ENCODE assay signal across 8 cellular contexts in genomic region chr18:61894751-61895524, GRCh38. TPM values are rescaled to one million over a fixed set of nuclear protein-coding genes. Genes with fewer than 3 reads are reported as not detected.
DNase-seq lines count a peak whose midpoint lies in the region; ATAC-seq lines count a peak whose summit lies in the region.

No MANE protein-coding gene starts in this region.

- no peaks in the 10 kb centered on the region for H3K36me3 Mint-ChIP-seq in IgD-negative memory B cell
- H3K36me3 Mint-ChIP-seq in naive thymus-derived CD4-positive, alpha-beta T cell = no peaks in the 10 kb centered on the region

- no peaks in the 10 kb centered on the region for H3K9me3 ChIP-seq in duodenal mucosa (ENCODE audit: control insufficient read depth in 1 of 2, low read length in 2 of 2)
- H3K9me3 ChIP-seq in naive thymus-derived CD4-positive, alpha-beta T cell (ENCODE audit: control insufficient read depth in 2 of 3, low read length in 3 of 3) = no peaks in the 10 kb centered on the region

- POLR2A ChIA-PET in naive thymus-derived CD4-positive, alpha-beta T cell (lab: Charles Lee) = no interaction called here

- peaks cover 35% of the 10 kb centered on the region for H3K27me3 Mint-ChIP-seq in IgD-negative memory B cell
- peaks cover 23 to 72% (median 44%) of the 10 kb centered on the region in 5 donors for H3K27me3 Mint-ChIP-seq in naive thymus-derived CD4-positive, alpha-beta T cell

- H3K4me1 Mint-ChIP-seq in IgD-negative memory B cell = peaks cover 5 to 11% (median 8%) of the 10 kb centered on the region in 3 donors
- peaks cover 9 to 16% (median 13%) of the 10 kb centered on the region in 7 donors for H3K4me1 Mint-ChIP-seq in naive thymus-derived CD4-positive, alpha-beta T cell

- H3K27ac Mint-ChIP-seq in IgD-negative memory B cell = peak overlapping the region in 1 of 3 donors; percentile 59
- H3K27ac Mint-ChIP-seq in naive thymus-derived CD4-positive, alpha-beta T cell = no peak overlapping the region

- intact Hi-C loops in naive thymus-derived CD4-positive, alpha-beta T cell (cut with micrococcal nuclease) = loop anchor here (1.0 to 10.0 kb wide), 9 partner anchors 52 to 1470 kb away; partner anchors contain the start of genes KDSR (in 1 of the 2), PHLPP1 (in 1 of the 2), PIGN (in 1 of the 2) and RELCH (in 1 of the 2)

- H3K4me3 ChIP-seq in duodenal mucosa (ENCODE audit: low read depth in 1 of 2, low read length in 2 of 2) = peak overlapping the region; percentile 58 to 66
- H3K4me3 ChIP-seq in naive thymus-derived CD4-positive, alpha-beta T cell (ENCODE audit: low read length) = no peak overlapping the region

- peaks cover 0 to 7% of the 10 kb centered on the region in 2 donors for H3K36me3 ChIP-seq in duodenal mucosa (ENCODE audit: control insufficient read depth in 1 of 2, insufficient read depth in 2 of 2, low read length in 2 of 2)
- H3K36me3 ChIP-seq in naive thymus-derived CD4-positive, alpha-beta T cell (ENCODE audit: control insufficient read depth in 2 of 3, insufficient read depth in 3 of 3, low read length in 3 of 3) = no peaks in the 10 kb centered on the region

- peak overlapping the region in 1 of 2 donors; percentile 42 for H3K9ac ChIP-seq in duodenal mucosa (ENCODE audit: low read depth in 1 of 2, low read length in 2 of 2)

- no peak for ATAC-seq in naive thymus-derived CD4-positive, alpha-beta T cell
- ATAC-seq in HG02571 (IDR thresholded peaks at IDR 0.05; ENCODE audit: unreplicated experiment) (no peak), HG02870 (IDR thresholded peaks at IDR 0.05; ENCODE audit: unreplicated experiment) (no peak)

- H3K4me1 ChIP-seq in duodenal mucosa (ENCODE audit: control insufficient read depth in 1 of 2, insufficient read depth in 2 of 2, low read length in 2 of 2) = peaks cover 4 to 23% of the 10 kb centered on the region in 2 donors
- H3K4me1 ChIP-seq in naive thymus-derived CD4-positive, alpha-beta T cell (ENCODE audit: control insufficient read depth in 2 of 2, insufficient read depth in 2 of 2, low read length in 2 of 2) = peaks cover 4 to 5% of the 10 kb centered on the region in 2 donors

- CTCF ChIA-PET in naive thymus-derived CD4-positive, alpha-beta T cell (lab: Charles Lee) = no interaction called here

- peak overlapping the region; percentile 16 to 86 (median 75) for H3K4me3 Mint-ChIP-seq in IgD-negative memory B cell
- peak overlapping the region; percentile 58 to 97 (median 82) for H3K4me3 Mint-ChIP-seq in naive thymus-derived CD4-positive, alpha-beta T cell

- DNase-seq in AG08395 (ENCODE audit: low spot score) = peak; percentile 7
- DNase-seq in naive thymus-derived CD4-positive, alpha-beta T cell = peak in 1 of 9 donors; percentile 0
- DNase-seq in 8988T = no peak
- DNase-seq in NCI-H2107 treated with DMSO at 0.1 percent for 48 hours (lab: John Stamatoyannopoulos, UW; ENCODE audit: unreplicated experiment) = no peak

- H3K9me3 Mint-ChIP-seq in IgD-negative memory B cell = peaks cover 0 to 2% (median 0%) of the 10 kb centered on the region in 3 donors
- H3K9me3 Mint-ChIP-seq in naive thymus-derived CD4-positive, alpha-beta T cell = peaks cover 0 to 1% (median 0%) of the 10 kb centered on the region in 11 donors

- peaks cover 0 to 4% of the 10 kb centered on the region in 2 donors for H3K27me3 ChIP-seq in duodenal mucosa (ENCODE audit: control insufficient read depth in 1 of 2, insufficient read depth in 2 of 2, low read length in 2 of 2)
- peaks cover 0 to 5% of the 10 kb centered on the region in 2 donors for H3K27me3 ChIP-seq in naive thymus-derived CD4-positive, alpha-beta T cell (ENCODE audit: control insufficient read depth in 2 of 2, insufficient read depth in 2 of 2, low read length in 2 of 2)

- H3K27ac ChIP-seq in duodenal mucosa (ENCODE audit: low read depth, low read length) = no peak overlapping the region
- no peak overlapping the region for H3K27ac ChIP-seq in naive thymus-derived CD4-positive, alpha-beta T cell (ENCODE audit: low read depth, low read length)

RNA-seq across cellular contexts. Expression of gene RNF152, which starts 2.1 kb away (rescaled TPM):
- polyA plus RNA-seq in IgD-negative memory B cell = not detected
- total RNA-seq in naive thymus-derived CD4-positive, alpha-beta T cell = 1 to 10 TPM in 2 of 5 experiments, under 1 TPM in 1, not detected in 2; 0.08 to 1.9 (median 1.7) TPM
- polyA plus RNA-seq in naive thymus-derived CD4-positive, alpha-beta T cell = not detected
